Comparison of ENCODE assay signal across 8 cellular contexts in genomic region chr17:40980594-40980993, GRCh38. TPM values are rescaled to one million over a fixed set of nuclear protein-coding genes. Genes with fewer than 3 reads are reported as not detected.
A peak's percentile ranks its signal among the peaks of the same experiment; 100 is the strongest.
DNase-seq lines count a peak whose midpoint lies in the region; FAIRE-seq and TF ChIP-seq lines count a peak whose summit lies in the region.
"Had no signal": no experiment of that assay in that cellular context is flagged by ENCODE, and none has a peak within 500 bp of the region (broad histone marks: within the 10 kb centered on the region; RNA-seq: fewer than 3 reads in every experiment).

No MANE protein-coding gene starts in this region.

- H3K4me3 ChIP-seq in Karpas-422 (ENCODE audit: low read length), result no peak overlapping the region

- DNase-seq in HTR-8/SVneo (ENCODE audit: insufficient read length, low spot score) (no peak), cerebellar cortex (ENCODE audit: low spot score) (peak; percentile 25), neural crest cell (ENCODE audit: low read depth, low spot score) (no peak), Karpas-422 (no peak), T-helper 1 cell (no peak), SHP77 treated with DMSO at 0.1 percent for 48 hours (lab: John Stamatoyannopoulos, UW) (no peak)

- no peak overlapping the region for H3K4me3 Mint-ChIP-seq in neural crest cell
- H3K4me3 Mint-ChIP-seq: WTC11 had no signal

- no peaks in the 10 kb centered on the region for H3K27me3 ChIP-seq in Karpas-422 (ENCODE audit: low read length)

- H3K9me3 ChIP-seq in Karpas-422 (ENCODE audit: low read length), result no peaks in the 10 kb centered on the region

- peak; percentile 33 for FAIRE-seq in HTR-8/SVneo (lab: Jason Lieb, UNC)

- peak overlapping the region; percentile 6 for H3K27ac Mint-ChIP-seq in neural crest cell (ENCODE audit: unreplicated experiment)
- H3K27ac Mint-ChIP-seq: WTC11 had no signal

- H3K27me3 Mint-ChIP-seq in neural crest cell (ENCODE audit: low read depth), result peaks cover 9% of the 10 kb centered on the region

- no peaks in the 10 kb centered on the region for H3K9me3 Mint-ChIP-seq in neural crest cell
- H3K9me3 Mint-ChIP-seq: WTC11 had no signal

- H3K36me3 ChIP-seq in Karpas-422 (ENCODE audit: insufficient read depth, low read length), result no peaks in the 10 kb centered on the region

- no peaks in the 10 kb centered on the region for H3K79me2 ChIP-seq in Karpas-422 (ENCODE audit: low read length)

- no peak overlapping the region for H3K4me2 ChIP-seq in Karpas-422 (ENCODE audit: low read depth, low read length, poor library complexity, severe bottlenecking)

- no peak overlapping the region for H3K9ac ChIP-seq in Karpas-422 (ENCODE audit: low read length)

- H3K9me2 ChIP-seq in Karpas-422 (replicated peaks; ENCODE audit: insufficient read depth, low read length), result no peaks in the 10 kb centered on the region

- H3K36me3 Mint-ChIP-seq in neural crest cell (ENCODE audit: low read depth), result no peaks in the 10 kb centered on the region
- H3K36me3 Mint-ChIP-seq: WTC11 had no signal

- H4K20me1 ChIP-seq in Karpas-422 (ENCODE audit: insufficient read depth, low read depth, low read length), result no peaks in the 10 kb centered on the region

- H3K4me1 ChIP-seq in Karpas-422 (ENCODE audit: low read length), result no peaks in the 10 kb centered on the region

- no peak for TF ChIP-seq CTCF in neural crest cell (conservative IDR thresholded peaks at IDR 0.05)

- H2AFZ ChIP-seq in Karpas-422 (ENCODE audit: low read length), result no peak overlapping the region

- H3K27ac ChIP-seq in Karpas-422 (ENCODE audit: low read length), result no peak overlapping the region

- peaks cover 9% of the 10 kb centered on the region for H3K4me1 Mint-ChIP-seq in neural crest cell

RNA-seq across cellular contexts. Expression of gene KRT40, which starts 3.5 kb away (rescaled TPM):
- total RNA-seq in neural crest cell, result not detected in 2 replicates
- not detected in 2 replicates for total RNA-seq in Karpas-422 (2014; rRNA removed; shearing (Covaris generic); ENCODE audit: low replicate concordance)
- total RNA-seq: omental fat pad, WTC11 had no signal

RNA-seq across cellular contexts. Expression of gene KRTAP3-3, which starts 13.4 kb away (rescaled TPM):
- total RNA-seq in neural crest cell, result not detected in 2 replicates
- total RNA-seq in Karpas-422 (2014; rRNA removed; shearing (Covaris generic); ENCODE audit: low replicate concordance), result not detected in 2 replicates
- total RNA-seq: omental fat pad, WTC11 had no signal

RNA-seq across cellular contexts. Expression of gene KRT39, which starts 13.8 kb away (rescaled TPM):
- not detected in 2 replicates for total RNA-seq in neural crest cell
- total RNA-seq in Karpas-422 (2014; rRNA removed; shearing (Covaris generic); ENCODE audit: low replicate concordance), result not detected in 2 replicates
- total RNA-seq: omental fat pad, WTC11 had no signal

RNA-seq across cellular contexts. Expression of gene KRTAP3-2, which starts 19.1 kb away (rescaled TPM):
- total RNA-seq in neural crest cell, result not detected in 2 replicates
- not detected in 2 replicates for total RNA-seq in Karpas-422 (2014; rRNA removed; shearing (Covaris generic); ENCODE audit: low replicate concordance)
- total RNA-seq: omental fat pad, WTC11 had no signal

RNA-seq across cellular contexts. Expression of gene KRTAP3-1, which starts 28.3 kb away (rescaled TPM):
- total RNA-seq in neural crest cell, result not detected in 2 replicates
- not detected in 2 replicates for total RNA-seq in Karpas-422 (2014; rRNA removed; shearing (Covaris generic); ENCODE audit: low replicate concordance)
- total RNA-seq: omental fat pad, WTC11 had no signal
